In the genomic region with DNA sequence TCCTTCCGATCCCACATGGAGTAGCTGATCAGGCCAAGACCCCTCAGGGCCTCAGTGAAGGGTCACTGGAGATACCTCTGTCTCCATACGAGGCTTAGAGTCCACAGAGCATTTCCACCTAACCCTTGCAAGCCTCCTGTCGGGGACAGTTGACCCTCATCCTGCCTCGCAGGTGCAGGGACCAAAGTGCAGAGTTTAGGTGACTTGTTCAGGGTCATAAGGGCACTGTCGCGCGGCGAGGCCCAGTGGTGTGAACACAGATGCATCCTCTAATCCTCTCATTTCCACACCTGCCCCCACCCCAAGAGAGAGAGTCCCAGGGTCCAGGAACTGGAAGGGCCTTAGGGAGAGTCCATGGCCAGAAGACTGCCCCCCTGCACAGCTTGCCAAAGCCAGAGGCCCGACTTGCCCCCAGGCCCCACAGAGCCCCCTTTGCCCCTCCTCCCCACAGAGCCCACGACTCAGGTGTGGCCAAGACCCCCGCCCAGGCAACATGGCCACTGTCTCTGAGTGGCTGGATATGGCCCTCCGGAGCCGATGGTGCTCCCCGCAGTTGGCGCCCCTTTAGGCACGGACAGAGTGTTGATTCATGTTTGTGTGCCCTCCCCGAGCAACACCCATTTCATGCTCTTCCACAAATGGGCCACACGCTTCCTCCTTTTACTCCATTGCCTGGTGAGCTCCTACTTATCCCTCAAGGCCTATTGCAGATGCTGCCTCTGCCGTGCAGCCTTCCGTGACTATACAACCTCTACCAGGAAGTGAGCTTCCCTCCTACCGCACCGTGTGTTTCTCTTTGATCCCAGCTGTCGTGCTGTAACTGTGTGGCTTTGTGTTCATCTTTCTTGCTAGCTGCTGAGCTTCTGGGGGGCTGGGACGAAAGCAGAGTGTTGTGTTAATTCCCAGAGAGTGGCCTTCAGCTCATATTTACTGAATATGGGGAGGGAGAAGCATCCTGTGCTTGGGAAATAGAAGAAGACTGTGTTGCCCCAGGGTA, we compare ENCODE assay signal across 1 cellular context.
TF ChIP-seq lines count a peak whose summit lies in the region.

No MANE protein-coding gene starts in this region.

TF ChIP-seq in HEK293, 187 proteins besides CTCF, POLR2A, EP300 and RAD21:
- TF ChIP-seq GLIS2 (tag by site-specific recombination; IDR thresholded peaks at IDR 0.05) (no peak), ZNF677 (tag by site-specific recombination; IDR thresholded peaks at IDR 0.05) (no peak), ZFP3 (tag by site-specific recombination; IDR thresholded peaks at IDR 0.05; ENCODE audit: low read depth) (0 out of 2 replicates have a peak, but pooled peaks have one; percentile 44)
